In genomic region chr22:33167998-33168397, GRCh38 we compare ENCODE assay signal across 19 cellular contexts.
"Had no signal": no experiment of that assay in that cellular context is flagged by ENCODE, and none has a peak within 500 bp of the region (broad histone marks: within the 10 kb centered on the region; RNA-seq: fewer than 3 reads in every experiment).

No MANE protein-coding gene starts in this region.

- DNase-seq: head of caudate nucleus; hippocampal formation; kidney glomerular epithelial cell; left cardiac atrium; left ventricle myocardium inferior; mesendoderm; naive B cell; natural killer cell; nephron progenitor cell; occipital lobe; spleen; stimulated activated CD4-positive, alpha-beta T cell treated with anti-CD3 and anti-CD28 coated beads, Interleukin-4, amount 100 ng/mL, for 24 hours; stimulated activated naive B cell treated with anti-CD40 and anti-IgM and Interleukin-4, amounts not matched to agents 10 μg/mL and 1 μg/mL and 100 μg/mL, for 72 hours; stimulated activated naive CD8-positive, alpha-beta T cell treated with anti-CD3 and anti-CD28 coated beads, Interleukin-15, Interleukin-2, amounts not matched to agents 100 U/mL and 50 U/mL, for 24 hours; stomach; tibial artery; trophoblast cell; upper lobe of right lung had no signal

- ATAC-seq: left cardiac atrium; natural killer cell; sciatic nerve; stimulated activated naive B cell treated with anti-CD40 and anti-IgM and Interleukin-4, amounts not matched to agents 10 μg/mL and 1 μg/mL and 100 μg/mL, for 72 hours; stimulated activated naive CD8-positive, alpha-beta T cell treated with anti-CD3 and anti-CD28 coated beads, Interleukin-15, Interleukin-2, amounts not matched to agents 100 U/mL and 50 U/mL, for 24 hours; upper lobe of right lung had no signal
